In genomic region chr17:78144736-78145641, GRCh38 we compare ENCODE assay signal across 9 cellular contexts. TPM values are rescaled to one million over a fixed set of nuclear protein-coding genes. Genes with fewer than 3 reads are reported as not detected.
DNase-seq lines count a peak whose midpoint lies in the region; ATAC-seq and TF ChIP-seq lines count a peak whose summit lies in the region.
"Had no signal": no experiment of that assay in that cellular context is flagged by ENCODE, and none has a peak within 500 bp of the region (broad histone marks: within the 10 kb centered on the region; RNA-seq: fewer than 3 reads in every experiment).

No MANE protein-coding gene starts in this region.

- peaks cover 3% of the 10 kb centered on the region for H3K27me3 Mint-ChIP-seq in brain
- no peaks in the 10 kb centered on the region for H3K27me3 Mint-ChIP-seq in naive B cell

- DNase-seq in Caki2 (ENCODE audit: low read depth) (peak; percentile 53), naive B cell (no peak), NOMO-1 (lab: John Stamatoyannopoulos, UW; ENCODE audit: unreplicated experiment in 2 of 2) (no peak)
- DNase-seq: mesendoderm, SHP77 treated with DMSO at 0.1 percent for 48 hours had no signal

- H3K36me3 Mint-ChIP-seq in brain (no peaks in the 10 kb centered on the region), naive B cell (peaks cover 0 to 4% of the 10 kb centered on the region in 2 donors)

- no peak overlapping the region for H3K4me3 Mint-ChIP-seq in brain
- H3K4me3 Mint-ChIP-seq in naive B cell, result peak overlapping the region in 5 of 8 donors; percentile 20 to 66 (median 60)

- H3K27ac Mint-ChIP-seq in brain (peak overlapping the region in 3 of 5 experiments; percentile 77 to 92 (median 88)), naive B cell (peak overlapping the region; percentile 83 to 100 (median 94))

- H3K4me1 Mint-ChIP-seq in brain, result peaks cover 20% of the 10 kb centered on the region
- H3K4me1 Mint-ChIP-seq in naive B cell, result peaks cover 59 to 82% (median 78%) of the 10 kb centered on the region in 3 donors

- TF ChIP-seq CTCF in brain (conservative IDR thresholded peaks at IDR 0.05), result no peak

- in situ Hi-C loops in Caki2 (cut with HindIII; ENCODE audit: low pct_unique_long_range_greater_than_20kb, low sequenced_read_pairs), result no loop called here

- ATAC-seq in naive B cell (ENCODE audit: low read depth in 2 of 2), result no peak
- ATAC-seq in HG02763 (IDR thresholded peaks at IDR 0.05; ENCODE audit: unreplicated experiment), result no peak
- ATAC-seq in HG03097 (IDR thresholded peaks at IDR 0.05; ENCODE audit: low FRiP score, unreplicated experiment), result no peak

- peaks cover 0 to 6% (median 0%) of the 10 kb centered on the region in 5 experiments for H3K9me3 Mint-ChIP-seq in brain
- H3K9me3 Mint-ChIP-seq in naive B cell, result peaks cover 0 to 3% (median 0%) of the 10 kb centered on the region in 7 donors

RNA-seq across cellular contexts. Expression of gene C17orf99, which starts 1.2 kb away (rescaled TPM):
- not detected in 2 replicates for total RNA-seq in Caki2 (2014; rRNA removed; shearing (Covaris generic); ENCODE audit: low replicate concordance)
- polyA plus RNA-seq in brain (ENCODE audit: insufficient read depth, low read depth, low replicate concordance) (not detected), naive B cell (ENCODE audit: low read depth in 6 of 6) (under 1 TPM in 1 of 6 donors, not detected in 5; 0.42 TPM)
- total RNA-seq: bronchial epithelial cell had no signal

RNA-seq across cellular contexts. Expression of gene TMC8, which starts 14.4 kb away (rescaled TPM):
- 0.14 and 0.17 TPM in 2 replicates for total RNA-seq in Caki2 (2014; rRNA removed; shearing (Covaris generic); ENCODE audit: low replicate concordance)
- polyA plus RNA-seq in brain (ENCODE audit: insufficient read depth, low read depth, low replicate concordance), result 0.92 TPM
- 100 to 1,000 TPM in 1 of 6 donors, 10 to 100 TPM in 5; 26.2 to 103 (median 55.2) TPM for polyA plus RNA-seq in naive B cell (ENCODE audit: low read depth in 6 of 6)
- total RNA-seq: bronchial epithelial cell had no signal

RNA-seq across cellular contexts. Expression of gene TMC6, which starts 16.4 kb away (rescaled TPM):
- total RNA-seq in Caki2 (2014; rRNA removed; shearing (Covaris generic); ENCODE audit: low replicate concordance), result 21.2 and 31.4 TPM in 2 replicates
- polyA plus RNA-seq in brain (ENCODE audit: insufficient read depth, low read depth, low replicate concordance), result 30.3 TPM
- polyA plus RNA-seq in naive B cell (ENCODE audit: low read depth in 6 of 6), result 100 to 1,000 TPM in 5 of 6 donors, 10 to 100 TPM in 1; 84.9 to 170 (median 141) TPM

RNA-seq across cellular contexts. Expression of gene SYNGR2, which starts 23.4 kb away (rescaled TPM):
- 213 and 286 TPM in 2 replicates for total RNA-seq in Caki2 (2014; rRNA removed; shearing (Covaris generic); ENCODE audit: low replicate concordance)
- polyA plus RNA-seq in brain (ENCODE audit: insufficient read depth, low read depth, low replicate concordance) (88.2 TPM), naive B cell (ENCODE audit: low read depth in 6 of 6) (100 to 1,000 TPM; 490 to 908 (median 562) TPM)

RNA-seq across cellular contexts. Expression of gene TK1, which starts 41.9 kb away (rescaled TPM):
- 160 and 213 TPM in 2 replicates for total RNA-seq in Caki2 (2014; rRNA removed; shearing (Covaris generic); ENCODE audit: low replicate concordance)
- polyA plus RNA-seq in brain (ENCODE audit: insufficient read depth, low read depth, low replicate concordance), result 45.3 TPM
- 1 to 10 TPM in 5 of 6 donors, under 1 TPM in 1; 0.91 to 3.5 (median 2.1) TPM for polyA plus RNA-seq in naive B cell (ENCODE audit: low read depth in 6 of 6)

Comparison
In these comparisons a context has a peak if more than half of its experiments do, and no peak if none do; other contexts are left out.
1. H3K4me3 Mint-ChIP-seq: peak in naive B cell (5 of 8); none in brain (0 of 5).
2. RNA of gene TMC8, which starts 14.4 kb away (polyA plus RNA-seq): 26.2 to 103 TPM in naive B cell; 0.92 TPM in brain (single experiment); every median in the first group is over 10 times any median in the second.